Comparison of ENCODE assay signal across 8 cellular contexts in genomic region chr1:149884433-149885363, GRCh38. TPM values are rescaled to one million over a fixed set of nuclear protein-coding genes. Genes with fewer than 3 reads are reported as not detected.
DNase-seq lines count a peak whose midpoint lies in the region; ATAC-seq and TF ChIP-seq lines count a peak whose summit lies in the region.

No MANE protein-coding gene starts in this region.

- H3K4me1 ChIP-seq in ACC112 (ENCODE audit: control insufficient read depth, insufficient read depth, low read length, unreplicated experiment) (peaks cover 14% of the 10 kb centered on the region), adipocyte (ENCODE audit: control insufficient read depth, insufficient read depth, low read length) (peaks cover 24% of the 10 kb centered on the region), upper lobe of left lung (peaks cover 15 to 26% (median 19%) of the 10 kb centered on the region in 4 donors)

- TF ChIP-seq CTCF in upper lobe of left lung (IDR thresholded peaks at IDR 0.05) = no peak

- H3K36me3 ChIP-seq in ACC112 (ENCODE audit: insufficient read depth, low read length) (no peaks in the 10 kb centered on the region), adipocyte (ENCODE audit: control insufficient read depth, insufficient read depth, low read length, severe bottlenecking) (no peaks in the 10 kb centered on the region), upper lobe of left lung (no peaks in the 10 kb centered on the region)

- H3K27ac ChIP-seq in ACC112 (ENCODE audit: low read depth, low read length) (peak overlapping the region; percentile 98), upper lobe of left lung (peak overlapping the region; percentile 99 to 100 (median 100))

- peak overlapping the region; percentile 92 for H3K4me3 ChIP-seq in ACC112 (ENCODE audit: low read depth, low read length)
- H3K4me3 ChIP-seq in adipocyte (ENCODE audit: low read length) = peak overlapping the region; percentile 95
- H3K4me3 ChIP-seq in upper lobe of left lung = peak overlapping the region; percentile 54 to 67 (median 58)

- H2AFZ ChIP-seq in ACC112 (ENCODE audit: low read length, unreplicated experiment) = no peak overlapping the region

- no peak for TF ChIP-seq POLR2A in upper lobe of left lung (IDR thresholded peaks at IDR 0.05)

- no peak for TF ChIP-seq EP300 in upper lobe of left lung (IDR thresholded peaks at IDR 0.05)

- DNase-seq in GF-D8 (lab: John Stamatoyannopoulos, UW) (peak; percentile 55), NCI-H2227 treated with DMSO at 0.1 percent for 48 hours (lab: John Stamatoyannopoulos, UW) (peak; percentile 42), adipocyte (ENCODE audit: low read depth) (peak; percentile 50), left kidney (ENCODE audit: low read depth, low spot score) (peak; percentile 73), upper lobe of left lung (peak in 1 of 2 donors; percentile 37), epidermal melanocyte (ENCODE audit: insufficient read length, low spot score) (no peak)

- no peaks in the 10 kb centered on the region for H3K27me3 ChIP-seq in ACC112 (ENCODE audit: insufficient read depth, low read length)
- no peaks in the 10 kb centered on the region for H3K27me3 ChIP-seq in adipocyte (replicated peaks; ENCODE audit: control insufficient read depth, insufficient read depth, low read length)
- no peaks in the 10 kb centered on the region for H3K27me3 ChIP-seq in upper lobe of left lung

- H3K9me3 ChIP-seq in adipocyte (ENCODE audit: control insufficient read depth, low read length) = no peaks in the 10 kb centered on the region
- no peaks in the 10 kb centered on the region for H3K9me3 ChIP-seq in upper lobe of left lung

- peaks cover 27% of the 10 kb centered on the region for H3K79me2 ChIP-seq in ACC112 (ENCODE audit: control insufficient read depth, insufficient read depth, low read length, unreplicated experiment)

- WGBS in upper lobe of left lung, 2 donors = 5 to 6% methylated on average over 9 of the region's 9 CpGs

- ATAC-seq in upper lobe of left lung (ENCODE audit: low FRiP score in 2 of 2) = no peak
- no peak for ATAC-seq in GM19455 (IDR thresholded peaks at IDR 0.05; ENCODE audit: unreplicated experiment)

- H3K9ac ChIP-seq in adipocyte (ENCODE audit: low read length) = peak overlapping the region; percentile 93

RNA-seq across cellular contexts. Expression of gene BOLA1, which starts 14.7 kb away (rescaled TPM):
- 10 to 100 TPM; 11.1 to 23.0 (median 14.5) TPM for total RNA-seq in upper lobe of left lung

RNA-seq across cellular contexts. Expression of gene SV2A, which starts 32.9 kb away (rescaled TPM):
- total RNA-seq in upper lobe of left lung = 1 to 10 TPM in 3 of 6 donors, under 1 TPM in 3; 0.44 to 1.6 (median 0.98) TPM

RNA-seq across cellular contexts. Expression of gene SF3B4, which starts 42.9 kb away (rescaled TPM):
- 10 to 100 TPM in 5 of 6 donors, 1 to 10 TPM in 1; 9.4 to 49.1 (median 15.2) TPM for total RNA-seq in upper lobe of left lung

RNA-seq across cellular contexts. Expression of gene MTMR11, which starts 52.0 kb away (rescaled TPM):
- 10 to 100 TPM in 4 of 6 donors, 1 to 10 TPM in 2; 5.9 to 19.9 (median 13.6) TPM for total RNA-seq in upper lobe of left lung
